8 cellular contexts compared by ENCODE assay signal in the genomic region with DNA sequence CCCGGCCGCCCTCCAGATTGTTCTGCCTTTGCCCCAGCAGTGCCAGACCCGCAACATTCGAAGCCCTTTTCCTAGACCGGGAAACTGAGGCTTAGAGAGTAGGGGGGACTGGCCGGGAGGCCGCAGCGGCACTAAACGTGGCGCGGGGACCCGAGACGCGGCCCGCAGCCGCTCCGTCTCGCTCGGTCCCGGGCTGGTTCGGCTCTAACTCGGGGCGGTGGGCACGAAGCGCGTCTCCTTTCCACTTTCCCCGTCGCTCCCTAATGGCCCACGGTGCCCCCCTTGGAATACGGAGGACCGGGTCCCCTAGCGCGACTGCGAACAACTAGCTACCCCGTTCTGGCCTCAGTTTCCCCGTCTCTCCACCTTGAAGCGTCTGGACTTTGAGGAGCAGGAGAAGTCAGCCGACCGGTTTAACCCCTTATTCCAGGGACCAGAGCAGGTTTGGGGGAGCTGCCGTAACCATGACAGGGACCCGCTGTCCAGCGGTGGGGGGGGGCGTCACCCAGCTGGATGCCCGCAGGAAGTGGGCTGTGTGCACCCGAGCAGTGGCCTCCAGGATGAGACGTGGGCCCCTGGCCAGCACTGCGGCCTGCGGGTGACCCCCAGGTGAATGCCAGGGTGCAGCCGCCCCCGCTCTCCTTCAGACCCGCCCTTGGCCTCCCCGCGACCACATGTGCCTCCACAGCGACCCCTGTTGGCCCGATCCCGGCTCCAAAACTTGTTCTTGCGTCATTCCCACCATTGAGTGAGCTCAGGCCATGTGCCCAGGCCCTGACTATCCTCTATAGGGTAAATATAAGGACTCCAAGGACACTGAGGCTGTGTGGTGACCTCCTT. TPM values are rescaled to one million over a fixed set of nuclear protein-coding genes. Genes with fewer than 3 reads are reported as not detected.
A peak's percentile ranks its signal among the peaks of the same experiment; 100 is the strongest.
DNase-seq lines count a peak whose midpoint lies in the region; ATAC-seq and TF ChIP-seq lines count a peak whose summit lies in the region.

No MANE protein-coding gene starts in this region.

- peak overlapping the region; percentile 93 for H3K27ac Mint-ChIP-seq in type B pancreatic cell

- peak overlapping the region; percentile 88 for H3K4me3 Mint-ChIP-seq in type B pancreatic cell

- peak overlapping the region; percentile 94 for H3K27ac ChIP-seq in angular gyrus (ENCODE audit: low read depth, low read length)

- peaks cover 4% of the 10 kb centered on the region for H3K27me3 Mint-ChIP-seq in type B pancreatic cell

- peak; percentile 92 for TF ChIP-seq CTCF in type B pancreatic cell (conservative IDR thresholded peaks at IDR 0.05)

- peak; percentile 71 for ATAC-seq in left ventricle myocardium superior
- ATAC-seq in GM19328 (IDR thresholded peaks at IDR 0.05; ENCODE audit: unreplicated experiment), result no peak

- H3K36me3 Mint-ChIP-seq in type B pancreatic cell, result no peaks in the 10 kb centered on the region

- DNase-seq in Caki2 (ENCODE audit: low read depth) (peak; percentile 78), KBM-7 (peak; percentile 92), T-helper 2 cell (peak; percentile 50 to 74 (median 60)), left ventricle myocardium superior (peak; percentile 95), posterior vena cava (ENCODE audit: low spot score) (peak; percentile 98), type B pancreatic cell (ENCODE audit: extremely low spot score, unreplicated experiment) (peak; percentile 92)

- in situ Hi-C loops in Caki2 (cut with HindIII; ENCODE audit: low pct_unique_long_range_greater_than_20kb, low sequenced_read_pairs) (no loop called here), KBM-7 (cut with MboI; ENCODE audit: low pct_unique_long_range_greater_than_20kb, low sequenced_read_pairs) (no loop called here)

- peaks cover 29% of the 10 kb centered on the region for H3K4me1 Mint-ChIP-seq in type B pancreatic cell (ENCODE audit: unreplicated experiment)

- H3K9me3 Mint-ChIP-seq in type B pancreatic cell, result no peaks in the 10 kb centered on the region

- intact Hi-C loops in left ventricle myocardium superior (cut with micrococcal nuclease) (no loop called here), posterior vena cava (cut with DNase I) (loop anchor here in 1 of 2 donors (2.0 kb wide), 1 partner anchor 63 kb away; no protein-coding TSS in a partner anchor)

RNA-seq across cellular contexts. Expression of a gene that starts 1.1 kb away (rescaled TPM):
- 8.9 and 9.1 TPM in 2 replicates for total RNA-seq in Caki2 (2014; rRNA removed; shearing (Covaris generic); ENCODE audit: low replicate concordance)
- total RNA-seq in left ventricle myocardium superior (14.6 TPM), posterior vena cava (10 to 100 TPM; 56.2 to 59.3 TPM), type B pancreatic cell (ENCODE audit: low replicate concordance) (20.5 and 30.4 TPM in 2 replicates)

RNA-seq across cellular contexts. Expression of a gene that starts 18.5 kb away (rescaled TPM):
- total RNA-seq in Caki2 (2014; rRNA removed; shearing (Covaris generic); ENCODE audit: low replicate concordance), result not detected in 2 replicates
- total RNA-seq in left ventricle myocardium superior, result not detected
- not detected for total RNA-seq in posterior vena cava
- 2.6 and 8.7 TPM in 2 replicates for total RNA-seq in type B pancreatic cell (ENCODE audit: low replicate concordance)

RNA-seq across cellular contexts. Expression of a gene that starts 42.2 kb away (rescaled TPM):
- total RNA-seq in Caki2 (2014; rRNA removed; shearing (Covaris generic); ENCODE audit: low replicate concordance), result 47.3 and 58.6 TPM in 2 replicates
- total RNA-seq in left ventricle myocardium superior (10.0 TPM), posterior vena cava (10 to 100 TPM in 1 of 2 donors, 1 to 10 TPM in 1; 7.8 to 12.8 TPM), type B pancreatic cell (ENCODE audit: low replicate concordance) (9.9 and 14.8 TPM in 2 replicates)

RNA-seq across cellular contexts. Expression of a gene that starts 47.2 kb away (rescaled TPM):
- 43.4 and 52.0 TPM in 2 replicates for total RNA-seq in Caki2 (2014; rRNA removed; shearing (Covaris generic); ENCODE audit: low replicate concordance)
- 28.5 TPM for total RNA-seq in left ventricle myocardium superior
- total RNA-seq in posterior vena cava, result 10 to 100 TPM; 30.0 to 31.2 TPM
- 71.8 and 80.2 TPM in 2 replicates for total RNA-seq in type B pancreatic cell (ENCODE audit: low replicate concordance)
